ENCODE assay signal across 8 cellular contexts in the genomic region with DNA sequence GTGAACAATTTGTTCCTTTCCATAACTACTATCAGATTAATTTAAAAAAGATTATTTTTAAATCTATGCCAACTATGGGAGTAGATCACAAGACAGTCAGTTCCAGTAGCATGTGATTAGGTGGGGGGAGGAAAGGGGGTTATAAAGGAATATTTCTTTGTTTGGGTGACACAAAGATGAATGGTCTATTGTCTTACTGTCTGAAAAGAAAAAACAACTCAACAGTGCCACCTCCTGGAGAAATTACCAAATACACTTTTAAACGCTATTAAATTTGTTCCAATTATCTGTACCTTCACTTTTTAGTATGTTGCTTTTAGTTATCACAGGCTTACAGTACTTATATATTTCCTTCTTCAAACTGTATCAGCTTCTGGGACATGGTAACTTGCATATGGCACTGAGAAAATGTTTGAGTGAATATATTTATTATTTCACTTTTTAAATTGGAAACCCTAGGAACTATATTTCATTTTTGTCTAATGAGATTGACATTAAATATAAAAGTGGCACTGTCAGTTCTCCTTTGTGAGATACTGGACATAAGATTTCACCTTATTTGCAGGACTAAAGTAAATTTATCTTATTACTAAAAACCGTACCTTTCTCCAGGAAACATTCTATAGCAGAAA. TPM values are rescaled to one million over a fixed set of nuclear protein-coding genes. Genes with fewer than 3 reads are reported as not detected.
DNase-seq lines count a peak whose midpoint lies in the region; ATAC-seq and TF ChIP-seq lines count a peak whose summit lies in the region.

No MANE protein-coding gene starts in this region.

- TF ChIP-seq CTCF in left ventricle myocardium inferior (IDR thresholded peaks at IDR 0.05; ENCODE audit: borderline replicate concordance) (peak; percentile 69), sigmoid colon (IDR thresholded peaks at IDR 0.05) (peak; percentile 53 to 69 (median 62))

- peaks cover 0 to 5% (median 0%) of the 10 kb centered on the region in 7 donors for H3K9me3 Mint-ChIP-seq in CD4-positive, CD25-positive, alpha-beta regulatory T cell

- H3K4me3 Mint-ChIP-seq in CD4-positive, CD25-positive, alpha-beta regulatory T cell, result peak overlapping the region in 2 of 4 donors; percentile 65 to 68

- H3K4me3 ChIP-seq in CD4-positive, CD25-positive, alpha-beta regulatory T cell (ENCODE audit: low read depth, low read length), result no peak overlapping the region
- H3K4me3 ChIP-seq in adipocyte (ENCODE audit: low read length), result no peak overlapping the region
- H3K4me3 ChIP-seq in left ventricle myocardium inferior, result no peak overlapping the region
- no peak overlapping the region for H3K4me3 ChIP-seq in sigmoid colon

- H3K27me3 ChIP-seq in CD4-positive, CD25-positive, alpha-beta regulatory T cell (ENCODE audit: control insufficient read depth, insufficient read depth, low read length), result peaks cover 23% of the 10 kb centered on the region
- H3K27me3 ChIP-seq in adipocyte (replicated peaks; ENCODE audit: control insufficient read depth, insufficient read depth, low read length), result no peaks in the 10 kb centered on the region
- no peaks in the 10 kb centered on the region for H3K27me3 ChIP-seq in left ventricle myocardium inferior (ENCODE audit: low read depth)
- H3K27me3 ChIP-seq in sigmoid colon, result no peaks in the 10 kb centered on the region

- intact Hi-C loops in left ventricle myocardium inferior (cut with micrococcal nuclease), result loop anchor here (5.0 kb wide), 1 partner anchor 117 kb away; a partner anchor contains a TSS
- intact Hi-C loops in sigmoid colon (cut with DNase I), result loop anchor here (1.0 to 10.0 kb wide), 3 partner anchors 123 to 305 kb away; a partner anchor contains a TSS

- peaks cover 16% of the 10 kb centered on the region for H3K4me1 ChIP-seq in CD4-positive, CD25-positive, alpha-beta regulatory T cell (ENCODE audit: control insufficient read depth, insufficient read depth, low read length, poor library complexity, severe bottlenecking)
- H3K4me1 ChIP-seq in adipocyte (ENCODE audit: control insufficient read depth, insufficient read depth, low read length), result peaks cover 36% of the 10 kb centered on the region
- peaks cover 48% of the 10 kb centered on the region for H3K4me1 ChIP-seq in left ventricle myocardium inferior
- H3K4me1 ChIP-seq in sigmoid colon, result peaks cover 0 to 38% (median 30%) of the 10 kb centered on the region in 4 donors

- H3K27ac Mint-ChIP-seq in CD4-positive, CD25-positive, alpha-beta regulatory T cell, result peak overlapping the region in 1 of 3 donors; percentile 32

- TF ChIP-seq EP300 in sigmoid colon (IDR thresholded peaks at IDR 0.05), result no peak

- no peak for TF ChIP-seq POLR2A in sigmoid colon (IDR thresholded peaks at IDR 0.05)

- peaks cover 33% of the 10 kb centered on the region for H3K36me3 ChIP-seq in CD4-positive, CD25-positive, alpha-beta regulatory T cell (ENCODE audit: control insufficient read depth, insufficient read depth, low read length)
- H3K36me3 ChIP-seq in adipocyte (ENCODE audit: control insufficient read depth, insufficient read depth, low read length, severe bottlenecking) (peaks cover 47% of the 10 kb centered on the region), left ventricle myocardium inferior (peaks cover 34% of the 10 kb centered on the region), sigmoid colon (peaks cover 0 to 37% (median 0%) of the 10 kb centered on the region in 4 donors)

- ATAC-seq in CD4-positive, CD25-positive, alpha-beta regulatory T cell (ENCODE audit: low read depth in 2 of 2), result no peak

- 36 to 44% methylated on average over 2 of the region's 2 CpGs for WGBS in sigmoid colon, 2 donors

- peak; percentile 6 to 77 (median 60) for DNase-seq in CD4-positive, CD25-positive, alpha-beta regulatory T cell
- DNase-seq in H4 (ENCODE audit: low spot score) (peak; percentile 26), NCI-H2227 treated with DMSO at 0.1 percent for 48 hours (lab: John Stamatoyannopoulos, UW) (peak; percentile 78), adipocyte (ENCODE audit: low read depth) (peak; percentile 86), left ventricle myocardium inferior (no peak), sigmoid colon (no peak), islet precursor cell (no peak), hepatic stellate cell (ENCODE audit: low spot score) (no peak)

- H3K36me3 Mint-ChIP-seq in CD4-positive, CD25-positive, alpha-beta regulatory T cell, result peaks cover 7% of the 10 kb centered on the region

- no peaks in the 10 kb centered on the region for H3K9me3 ChIP-seq in CD4-positive, CD25-positive, alpha-beta regulatory T cell (ENCODE audit: control insufficient read depth in 2 of 2, low read length in 2 of 2)
- H3K9me3 ChIP-seq in adipocyte (ENCODE audit: control insufficient read depth, low read length) (no peaks in the 10 kb centered on the region), left ventricle myocardium inferior (replicated peaks) (no peaks in the 10 kb centered on the region), sigmoid colon (no peaks in the 10 kb centered on the region)

- H3K27me3 Mint-ChIP-seq in CD4-positive, CD25-positive, alpha-beta regulatory T cell, result peaks cover 44% of the 10 kb centered on the region

- H3K27ac ChIP-seq in CD4-positive, CD25-positive, alpha-beta regulatory T cell (ENCODE audit: insufficient read depth, low read length, poor library complexity, severe bottlenecking), result no peak overlapping the region
- H3K27ac ChIP-seq in left ventricle myocardium inferior (replicated peaks) (no peak overlapping the region), sigmoid colon (peak overlapping the region in 2 of 4 donors; percentile 87 to 90)

- peaks cover 2 to 19% (median 3%) of the 10 kb centered on the region in 4 donors for H3K4me1 Mint-ChIP-seq in CD4-positive, CD25-positive, alpha-beta regulatory T cell

- peak overlapping the region; percentile 94 for H3K9ac ChIP-seq in adipocyte (ENCODE audit: low read length)

RNA-seq across cellular contexts. Expression of a gene that starts 1.7 kb away (rescaled TPM):
- total RNA-seq in CD4-positive, CD25-positive, alpha-beta regulatory T cell, result 0.86 TPM
- not detected for polyA plus RNA-seq in CD4-positive, CD25-positive, alpha-beta regulatory T cell
- total RNA-seq in H4 (2014; rRNA removed; shearing (Covaris generic)), result 3.7 and 7.4 TPM in 2 replicates
- 146 TPM for total RNA-seq in left ventricle myocardium inferior
- total RNA-seq in sigmoid colon, result 10 to 100 TPM; 33.4 to 55.1 (median 47.2) TPM
- polyA plus RNA-seq in sigmoid colon, result 10 to 100 TPM in 1 of 3 donors, 1 to 10 TPM in 2; 7.2 to 37.0 (median 8.6) TPM

RNA-seq across cellular contexts. Expression of a gene that starts 26.8 kb away (rescaled TPM):
- 61.5 TPM for total RNA-seq in CD4-positive, CD25-positive, alpha-beta regulatory T cell
- polyA plus RNA-seq in CD4-positive, CD25-positive, alpha-beta regulatory T cell, result 100 to 1,000 TPM; 121 to 207 (median 153) TPM
- 154 and 184 TPM in 2 replicates for total RNA-seq in H4 (2014; rRNA removed; shearing (Covaris generic))
- total RNA-seq in left ventricle myocardium inferior (49.9 TPM), sigmoid colon (10 to 100 TPM; 18.8 to 57.6 (median 25.8) TPM)
- polyA plus RNA-seq in sigmoid colon, result 100 to 1,000 TPM in 1 of 3 donors, 10 to 100 TPM in 2; 89.5 to 113 (median 94.9) TPM

Comparison
In these comparisons a context has a peak if more than half of its experiments do, and no peak if none do; other contexts are left out.
1. DNase-seq: peak in CD4-positive, CD25-positive, alpha-beta regulatory T cell (3 of 3), H4 (single experiment), NCI-H2227 treated with DMSO at 0.1 percent for 48 hours (single experiment) and adipocyte (single experiment); none in left ventricle myocardium inferior (single experiment), sigmoid colon (single experiment), islet precursor cell (single experiment) and hepatic stellate cell (single experiment).